In genomic region chr9:8205580-8205979, GRCh38 we compare ENCODE assay signal across 26 cellular contexts.
"Had no signal": no experiment of that assay in that cellular context is flagged by ENCODE, and none has a peak within 500 bp of the region (broad histone marks: within the 10 kb centered on the region; RNA-seq: fewer than 3 reads in every experiment).

No MANE protein-coding gene starts in this region.

- H3K27ac ChIP-seq: epithelial cell of prostate, esophagus muscularis mucosa, gastroesophageal sphincter, hepatocyte, left ventricle myocardium inferior, lower lobe of right lung, parathyroid adenoma, prostate gland, right lobe of liver, spleen, testis, transverse colon had no signal

- ATAC-seq: effector memory CD8-positive, alpha-beta T cell; gastroesophageal sphincter; left cardiac atrium; lower lobe of right lung; natural killer cell treated with Interleukin-12 subunit alpha and Interleukin-12 subunit beta and Interleukin-15 and Interleukin-18, amount 100 ng/mL, for 72 hours; right lobe of liver; stimulated activated memory B cell treated with anti-CD40 and anti-IgM and Interleukin-4, amounts not matched to agents 10 μg/mL and 1 μg/mL and 100 μg/mL, for 72 hours had no signal

- H3K4me3 ChIP-seq: esophagus muscularis mucosa, gastroesophageal sphincter, hepatocyte, left ventricle myocardium inferior, lower lobe of right lung, prostate gland, right lobe of liver, spleen, testis, transverse colon had no signal

- H3K27me3 Mint-ChIP-seq: dendritic cell treated with granulocyte-macrophage colony-stimulating factor and Interleukin-4, amounts not matched to agents 40 ng/mL and 50 ng/mL, for 4 days; stimulated activated memory B cell treated with anti-CD40 and anti-IgM and Interleukin-4, amounts not matched to agents 10 μg/mL and 1 μg/mL and 100 μg/mL, for 72 hours had no signal

- H3K36me3 Mint-ChIP-seq: memory B cell; stimulated activated memory B cell treated with anti-CD40 and anti-IgM and Interleukin-4, amounts not matched to agents 10 μg/mL and 1 μg/mL and 100 μg/mL, for 72 hours had no signal

- H3K4me3 Mint-ChIP-seq: dendritic cell treated with granulocyte-macrophage colony-stimulating factor and Interleukin-4, amounts not matched to agents 40 ng/mL and 50 ng/mL, for 4 days; effector memory CD8-positive, alpha-beta T cell; memory B cell; natural killer cell treated with Interleukin-12 subunit alpha and Interleukin-12 subunit beta and Interleukin-15 and Interleukin-18, amount 100 ng/mL, for 72 hours; stimulated activated memory B cell treated with anti-CD40 and anti-IgM and Interleukin-4, amounts not matched to agents 10 μg/mL and 1 μg/mL and 100 μg/mL, for 72 hours; stimulated activated naive CD8-positive, alpha-beta T cell treated with anti-CD3 and anti-CD28 coated beads, Interleukin-15, Interleukin-2, amounts not matched to agents 100 ng/mL and 50 ng/mL, for 24 hours had no signal

- H3K4me1 Mint-ChIP-seq: memory B cell; stimulated activated memory B cell treated with anti-CD40 and anti-IgM and Interleukin-4, amounts not matched to agents 10 μg/mL and 1 μg/mL and 100 μg/mL, for 72 hours had no signal

- H3K9me3 ChIP-seq: esophagus muscularis mucosa, gastroesophageal sphincter, left ventricle myocardium inferior, lower lobe of right lung, prostate gland, right lobe of liver, spleen, testis, transverse colon had no signal

- H3K4me1 ChIP-seq: esophagus muscularis mucosa, gastroesophageal sphincter, left ventricle myocardium inferior, lower lobe of right lung, parathyroid adenoma, prostate gland, right lobe of liver, spleen, testis, transverse colon had no signal

- DNase-seq: effector memory CD8-positive, alpha-beta T cell; kidney; left cardiac atrium; left ventricle myocardium inferior; lower lobe of right lung; midbrain; occipital lobe; retina; right lobe of liver; spleen; stimulated activated CD4-positive, alpha-beta T cell treated with anti-CD3 and anti-CD28 coated beads, Interleukin-15, amount 100 ng/mL, for 24 hours; stimulated activated CD4-positive, alpha-beta T cell treated with anti-CD3 and anti-CD28 coated beads, Interleukin-1b, Interleukin-23, amount 100 ng/mL, for 48 hours; stimulated activated CD4-positive, alpha-beta T cell treated with anti-CD3 and anti-CD28 coated beads, Interleukin-4, amount 100 ng/mL, for 24 hours; testis; transverse colon had no signal

- H3K36me3 ChIP-seq: esophagus muscularis mucosa, gastroesophageal sphincter, left ventricle myocardium inferior, lower lobe of right lung, prostate gland, right lobe of liver, spleen, transverse colon had no signal

- H3K27me3 ChIP-seq: esophagus muscularis mucosa, gastroesophageal sphincter, hepatocyte, right lobe of liver, spleen, testis, transverse colon had no signal

- H3K9me3 Mint-ChIP-seq: stimulated activated naive CD8-positive, alpha-beta T cell treated with anti-CD3 and anti-CD28 coated beads, Interleukin-15, Interleukin-2, amounts not matched to agents 100 ng/mL and 50 ng/mL, for 24 hours had no signal

- H3K27ac Mint-ChIP-seq: dendritic cell treated with granulocyte-macrophage colony-stimulating factor and Interleukin-4, amounts not matched to agents 40 ng/mL and 50 ng/mL, for 4 days; effector memory CD8-positive, alpha-beta T cell; memory B cell; natural killer cell treated with Interleukin-12 subunit alpha and Interleukin-12 subunit beta and Interleukin-15 and Interleukin-18, amount 100 ng/mL, for 72 hours; stimulated activated memory B cell treated with anti-CD40 and anti-IgM and Interleukin-4, amounts not matched to agents 10 μg/mL and 1 μg/mL and 100 μg/mL, for 72 hours; stimulated activated naive CD8-positive, alpha-beta T cell treated with anti-CD3 and anti-CD28 coated beads, Interleukin-15, Interleukin-2, amounts not matched to agents 100 ng/mL and 50 ng/mL, for 24 hours had no signal
